8 cellular contexts compared by ENCODE assay signal in the genomic region with DNA sequence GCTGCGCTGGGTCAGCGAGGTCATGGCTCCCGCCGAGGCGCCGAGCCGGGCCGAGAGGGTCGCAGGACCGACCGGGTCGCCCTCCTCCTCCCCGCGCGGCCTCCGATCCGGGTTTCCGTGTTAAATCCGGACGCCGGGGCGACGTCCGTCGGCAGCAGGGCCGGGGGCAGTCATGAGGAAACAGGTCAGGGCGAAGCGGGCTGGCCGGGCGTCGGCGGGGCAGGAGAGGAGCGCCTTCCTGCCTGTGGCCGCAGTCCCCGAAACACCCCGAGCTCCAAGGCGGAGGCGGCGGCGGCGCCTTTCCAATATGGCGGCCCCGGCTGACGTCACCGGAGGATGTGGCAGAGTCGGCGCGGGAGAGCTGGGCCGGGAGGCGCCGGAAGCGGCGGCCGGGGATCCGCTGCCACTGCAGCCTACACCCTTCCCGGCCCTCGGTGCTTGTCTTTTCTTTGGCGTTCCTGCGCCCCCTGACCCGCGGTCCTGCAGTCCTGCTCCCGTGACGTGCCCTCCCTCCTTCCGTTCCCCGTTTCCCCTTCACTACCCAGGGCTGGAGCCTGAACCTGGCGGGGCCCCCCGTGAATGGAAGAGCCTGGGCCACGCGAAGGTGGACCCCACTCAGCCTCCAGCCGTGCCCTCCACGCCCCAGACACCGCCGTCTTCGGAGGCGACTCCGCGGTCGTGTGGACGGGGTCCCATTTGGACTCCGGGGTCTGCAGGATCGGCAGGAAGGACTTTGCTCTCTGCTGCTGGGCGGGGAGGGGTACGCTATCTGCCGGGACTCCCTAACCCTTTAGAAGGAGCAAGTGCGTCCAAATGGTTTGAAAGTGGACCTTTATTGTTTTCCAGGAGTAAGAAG. TPM values are rescaled to one million over a fixed set of nuclear protein-coding genes. Genes with fewer than 3 reads are reported as not detected.
DNase-seq lines count a peak whose midpoint lies in the region; ATAC-seq and TF ChIP-seq lines count a peak whose summit lies in the region.

A gene (minus strand): TSS at position 309 of the 856 bp plus-strand sequence. CDS start 285 bp downstream, at position 24.

- ATAC-seq in HG02571 (IDR thresholded peaks at IDR 0.05; ENCODE audit: unreplicated experiment) (peak; percentile 80), gastroesophageal sphincter (peak; percentile 95)

- 0% methylated on average over 2 of the region's 85 CpGs; no CpG with 5 or more reads in 1 of the 2 donors for WGBS in gastroesophageal sphincter (ENCODE audit: low coverage in 1 of 2), 2 donors

- H3K9me3 Mint-ChIP-seq in activated naive CD4-positive, alpha-beta T cell treated with anti-CD3 and anti-CD28 coated beads for 36 hours, result no peaks in the 10 kb centered on the region

- H3K4me1 Mint-ChIP-seq in activated naive CD4-positive, alpha-beta T cell treated with anti-CD3 and anti-CD28 coated beads for 36 hours (ENCODE audit: low read depth), result peaks cover 32% of the 10 kb centered on the region

- peak within 1 kb of the TSS; percentile 97 to 100 (median 100) for H3K27ac ChIP-seq in gastroesophageal sphincter

- peak within 1 kb of the TSS; percentile 99 for H3K4me3 Mint-ChIP-seq in activated naive CD4-positive, alpha-beta T cell treated with anti-CD3 and anti-CD28 coated beads for 36 hours

- H3K36me3 Mint-ChIP-seq in activated naive CD4-positive, alpha-beta T cell treated with anti-CD3 and anti-CD28 coated beads for 36 hours (ENCODE audit: low read depth), result peaks cover 29% of the 10 kb centered on the region

- peaks cover 2% of the 10 kb centered on the region; the same call in 1 of the 2 replicates for H3K36me3 ChIP-seq in GM06990 (ENCODE audit: control insufficient read depth, insufficient read depth, low read length)
- H3K36me3 ChIP-seq in gastroesophageal sphincter, result peaks cover 0 to 24% of the 10 kb centered on the region in 2 donors

- peak within 1 kb of the TSS; percentile 95 for H3K27ac Mint-ChIP-seq in activated naive CD4-positive, alpha-beta T cell treated with anti-CD3 and anti-CD28 coated beads for 36 hours

- TF ChIP-seq CTCF in GM06990 (IDR thresholded peaks at IDR 0.05; ENCODE audit: insufficient read depth, low read length, poor library complexity, severe bottlenecking) (peak; percentile 6), NB4 (IDR thresholded peaks at IDR 0.05; ENCODE audit: low read depth, low read length) (no peak), gastroesophageal sphincter (IDR thresholded peaks at IDR 0.05) (peak in 3 of 4 experiments; percentile 26 to 43 (median 27))

- TF ChIP-seq POLR2A in NB4 (IDR thresholded peaks at IDR 0.05; ENCODE audit: extremely low read depth, insufficient read length) (peak; percentile 98), gastroesophageal sphincter (IDR thresholded peaks at IDR 0.05) (peak; percentile 91 to 95)

- H3K27me3 ChIP-seq in GM06990 (replicated peaks; ENCODE audit: control insufficient read depth, insufficient read depth, low read length) (no peaks in the 10 kb centered on the region), gastroesophageal sphincter (no peaks in the 10 kb centered on the region)

- TF ChIP-seq EP300 in gastroesophageal sphincter (IDR thresholded peaks at IDR 0.05), result no peak

- CTCF ChIA-PET in activated naive CD4-positive, alpha-beta T cell treated with anti-CD3 and anti-CD28 coated beads for 36 hours (lab: Charles Lee), result interaction anchor here (0.7 kb wide), 1 partner anchor 24 kb away, joined by 4 read pairs; no protein-coding TSS in a partner anchor

- H3K27me3 Mint-ChIP-seq in activated naive CD4-positive, alpha-beta T cell treated with anti-CD3 and anti-CD28 coated beads for 36 hours (ENCODE audit: low read depth), result no peaks in the 10 kb centered on the region

- peaks cover 0 to 40% (median 11%) of the 10 kb centered on the region in 3 donors for H3K4me1 ChIP-seq in gastroesophageal sphincter

- peak within 1 kb of the TSS; percentile 76 for H3K4me3 ChIP-seq in GM06990 (replicated peaks; ENCODE audit: low read depth, low read length)
- peak within 1 kb of the TSS; percentile 96 for H3K4me3 ChIP-seq in NB4 (ENCODE audit: low read depth, low read length)
- H3K4me3 ChIP-seq in gastroesophageal sphincter, result peak within 1 kb of the TSS; percentile 79 to 99

- peak; percentile 92 for DNase-seq in GM06990 (ENCODE audit: extremely low read depth, insufficient read length)
- DNase-seq in NB4 (ENCODE audit: low read depth), result peak; percentile 96
- DNase-seq in SK-N-DZ (ENCODE audit: low spot score), result peak; percentile 87
- DNase-seq in activated naive CD4-positive, alpha-beta T cell treated with anti-CD3 and anti-CD28 coated beads for 36 hours, result peak; percentile 96
- DNase-seq in nucleus accumbens (lab: John Stamatoyannopoulos, UW), result peak in 55 of 56 donors; percentile 39 to 93 (median 81)
- peak; percentile 91 for DNase-seq in superior temporal gyrus (ENCODE audit: extremely low spot score)

- no peaks in the 10 kb centered on the region for H3K9me3 ChIP-seq in gastroesophageal sphincter

- intact Hi-C loops in activated naive CD4-positive, alpha-beta T cell treated with anti-CD3 and anti-CD28 coated beads for 36 hours (cut with micrococcal nuclease), result loop anchor here (1.0 to 5.0 kb wide), 8 partner anchors 29 to 642 kb away; a partner anchor contains a TSS

RNA-seq across cellular contexts. Expression of the gene that starts here (rescaled TPM):
- polyA plus RNA-seq in SK-N-DZ (2014; cell fraction: cytosol; rRNA removed), result 44.8 and 59.6 TPM in 2 replicates
- 14.6 and 26.1 TPM in 2 replicates for polyA plus RNA-seq in SK-N-DZ (2014; cell fraction: nucleus; rRNA removed)
- 10 to 100 TPM; 38.2 to 41.5 TPM for total RNA-seq in activated naive CD4-positive, alpha-beta T cell treated with anti-CD3 and anti-CD28 coated beads for 36 hours
- total RNA-seq in gastroesophageal sphincter, result 100 to 1,000 TPM; 144 to 277 (median 203) TPM

Comparison
In these comparisons a context has a peak if more than half of its experiments do, and no peak if none do; other contexts are left out.
1. Peak in every context shown above with its lines: DNase-seq, ATAC-seq, H3K4me3 ChIP-seq and H3K27ac ChIP-seq.